ENCODE assay signal across 12 cellular contexts in the genomic region with DNA sequence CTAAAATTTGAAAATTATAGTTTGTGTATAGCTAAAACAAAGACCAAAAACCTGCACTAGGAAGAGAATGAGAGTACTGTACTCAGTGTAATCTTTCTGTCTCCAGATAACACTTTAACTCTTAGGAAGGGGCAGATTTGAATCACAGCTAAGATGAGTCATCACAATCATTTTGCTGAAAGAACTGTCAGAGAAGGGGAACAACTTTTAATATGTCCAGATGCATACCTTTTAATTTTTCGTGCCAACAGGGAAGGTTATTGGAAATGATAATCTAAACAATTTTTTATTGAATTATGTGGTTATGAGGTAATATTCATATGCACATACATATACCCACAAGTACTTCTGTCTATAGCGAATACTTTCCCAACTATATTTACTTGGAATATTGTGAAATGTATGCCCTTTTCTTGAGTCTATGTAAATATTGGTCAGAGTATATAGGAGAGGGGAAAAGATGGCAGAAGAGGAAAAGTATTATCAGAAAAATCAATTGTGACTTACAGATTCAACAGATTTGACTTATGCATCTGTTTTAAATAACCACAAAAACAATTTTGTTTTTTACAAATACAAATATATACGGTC. TPM values are rescaled to one million over a fixed set of nuclear protein-coding genes. Genes with fewer than 3 reads are reported as not detected.
DNase-seq lines count a peak whose midpoint lies in the region; ATAC-seq lines count a peak whose summit lies in the region.
"Had no signal": no experiment of that assay in that cellular context is flagged by ENCODE, and none has a peak within 500 bp of the region (broad histone marks: within the 10 kb centered on the region; RNA-seq: fewer than 3 reads in every experiment).

No MANE protein-coding gene starts in this region.

- intact Hi-C loops in Right ventricle myocardium superior (cut with DNase I), result no loop called here

- ATAC-seq in GM18519 (IDR thresholded peaks at IDR 0.05; ENCODE audit: low FRiP score, unreplicated experiment), result peak; percentile 68
- ATAC-seq in HG03159 (IDR thresholded peaks at IDR 0.05; ENCODE audit: unreplicated experiment), result peak; percentile 57
- no peak for ATAC-seq in Right ventricle myocardium superior (ENCODE audit: poor library complexity)
- ATAC-seq: left lung had no signal

- DNase-seq in amniotic epithelial cell (ENCODE audit: low read depth) (peak; percentile 60), skeletal muscle cell (ENCODE audit: low read depth) (peak; percentile 8), Right ventricle myocardium superior (no peak), cerebellum (ENCODE audit: low spot score) (no peak)
- DNase-seq in activated CD4-positive, alpha-beta T cell treated with anti-CD3 and anti-CD28 coated beads for 48 hours, result no peak
- DNase-seq: Caco-2, left lung, NCI-H345, WERI-Rb-1 had no signal

- H3K4me3 ChIP-seq in skeletal muscle cell (ENCODE audit: low read depth, low read length), result no peak overlapping the region
- H3K4me3 ChIP-seq: left lung had no signal

RNA-seq across cellular contexts. Expression of a gene that starts 51.1 kb away (rescaled TPM):
- total RNA-seq in Right ventricle myocardium superior (not detected), cerebellum (not detected)
- total RNA-seq: dermis microvascular lymphatic vessel endothelial cell had no signal

Comparison
In these comparisons a context has a peak if more than half of its experiments do, and no peak if none do; other contexts are left out.
1. DNase-seq: peak in amniotic epithelial cell (single experiment) and skeletal muscle cell (single experiment); none in activated CD4-positive, alpha-beta T cell treated with anti-CD3 and anti-CD28 coated beads for 48 hours (single experiment), Right ventricle myocardium superior (single experiment) and cerebellum (single experiment).